ENCODE assay signal across 9 cellular contexts in genomic region chr9:90964101-90965020, GRCh38.
DNase-seq lines count a peak whose midpoint lies in the region; ATAC-seq and TF ChIP-seq lines count a peak whose summit lies in the region.
"Had no signal": no experiment of that assay in that cellular context is flagged by ENCODE, and none has a peak within 500 bp of the region (broad histone marks: within the 10 kb centered on the region; RNA-seq: fewer than 3 reads in every experiment).

No MANE protein-coding gene starts in this region.

- no peaks in the 10 kb centered on the region for H3K9me3 ChIP-seq in suprapubic skin

- TF ChIP-seq POLR2A in suprapubic skin (IDR thresholded peaks at IDR 0.05) = no peak

- H3K36me3 Mint-ChIP-seq in activated CD4-positive, alpha-beta T cell treated with anti-CD3 and anti-CD28 coated beads for 36 hours (ENCODE audit: low read depth) = no peaks in the 10 kb centered on the region
- no peaks in the 10 kb centered on the region for H3K36me3 Mint-ChIP-seq in activated T-cell treated with anti-CD3 and anti-CD28 coated beads, Interleukin-2, amount 50 U/mL, for 4 hours (ENCODE audit: insufficient read depth)

- H3K4me1 Mint-ChIP-seq in activated CD4-positive, alpha-beta T cell treated with anti-CD3 and anti-CD28 coated beads for 36 hours = peaks cover 37% of the 10 kb centered on the region
- H3K4me1 Mint-ChIP-seq in activated T-cell treated with anti-CD3 and anti-CD28 coated beads, Interleukin-2, amount 50 U/mL, for 4 hours (ENCODE audit: low read depth) = peaks cover 20% of the 10 kb centered on the region

- CTCF ChIA-PET in activated CD4-positive, alpha-beta T cell treated with anti-CD3 and anti-CD28 coated beads for 36 hours (lab: Charles Lee) = interaction anchor here (0.6 to 1.6 kb wide), 4 partner anchors 9 to 1624 kb away, joined by 3 to 6 read pairs (median 4); no protein-coding TSS in a partner anchor

- ATAC-seq in activated CD4-positive, alpha-beta T cell treated with anti-CD3 and anti-CD28 coated beads for 36 hours = peak; percentile 47
- ATAC-seq in HG03460 (IDR thresholded peaks at IDR 0.05; ENCODE audit: unreplicated experiment) = no peak
- no peak for ATAC-seq in activated T-cell treated with anti-CD3 and anti-CD28 coated beads, Interleukin-2, amount 50 U/mL, for 4 hours

- H3K4me1 ChIP-seq in suprapubic skin = peaks cover 29% of the 10 kb centered on the region

- no peak for TF ChIP-seq EP300 in suprapubic skin (IDR thresholded peaks at IDR 0.05)

- WGBS in suprapubic skin = 61% methylated on average over 26 of the region's 26 CpGs

- H3K27me3 ChIP-seq in suprapubic skin = no peaks in the 10 kb centered on the region

- peak; percentile 48 for DNase-seq in activated CD4-positive, alpha-beta T cell treated with anti-CD3 and anti-CD28 coated beads for 36 hours
- no peak for DNase-seq in activated CD4-positive, alpha-beta T cell treated with anti-CD3 and anti-CD28 coated beads, Interleukin-2, amount 50 U/mL, for 4 hours
- DNase-seq in iPS-NIHi7 (ENCODE audit: extremely low spot score) (peak; percentile 54), suprapubic skin (ENCODE audit: low spot score in 2 of 2) (peak in 1 of 2 donors; percentile 74), NCI-H446 treated with DMSO at 0.1 percent for 48 hours (lab: John Stamatoyannopoulos, UW) (no peak)
- DNase-seq in activated T-cell treated with anti-CD3 and anti-CD28 coated beads, Interleukin-2, amount 50 U/mL, for 4 hours = no peak

- H3K27ac ChIP-seq in suprapubic skin = peak overlapping the region; percentile 31
- H3K27ac ChIP-seq: C4-2B had no signal

- H3K9me3 Mint-ChIP-seq in activated CD4-positive, alpha-beta T cell treated with anti-CD3 and anti-CD28 coated beads for 36 hours (ENCODE audit: low read depth) = no peaks in the 10 kb centered on the region
- no peaks in the 10 kb centered on the region for H3K9me3 Mint-ChIP-seq in activated T-cell treated with anti-CD3 and anti-CD28 coated beads, Interleukin-2, amount 50 U/mL, for 4 hours

- no peak overlapping the region for H3K4me3 Mint-ChIP-seq in activated CD4-positive, alpha-beta T cell treated with anti-CD3 and anti-CD28 coated beads for 36 hours
- no peak overlapping the region for H3K4me3 Mint-ChIP-seq in activated T-cell treated with anti-CD3 and anti-CD28 coated beads, Interleukin-2, amount 50 U/mL, for 4 hours

- no peak overlapping the region for H3K27ac Mint-ChIP-seq in activated CD4-positive, alpha-beta T cell treated with anti-CD3 and anti-CD28 coated beads for 36 hours

- H3K27me3 Mint-ChIP-seq in activated CD4-positive, alpha-beta T cell treated with anti-CD3 and anti-CD28 coated beads for 36 hours = peaks cover 26% of the 10 kb centered on the region
- H3K27me3 Mint-ChIP-seq in activated T-cell treated with anti-CD3 and anti-CD28 coated beads, Interleukin-2, amount 50 U/mL, for 4 hours (ENCODE audit: low read depth) = peaks cover 31% of the 10 kb centered on the region

- peak overlapping the region; percentile 1 for H3K4me3 ChIP-seq in suprapubic skin

- no peak for TF ChIP-seq CTCF in suprapubic skin (IDR thresholded peaks at IDR 0.05)

- no peaks in the 10 kb centered on the region for H3K36me3 ChIP-seq in suprapubic skin

- intact Hi-C loops in activated CD4-positive, alpha-beta T cell treated with anti-CD3 and anti-CD28 coated beads for 36 hours (cut with DNase I, micrococcal nuclease) = loop anchor here in 1 of 2 experiments (5.0 kb wide), 1 partner anchor 458 kb away; the partner anchor contains the start of gene NFIL3

- POLR2A ChIA-PET in activated CD4-positive, alpha-beta T cell treated with anti-CD3 and anti-CD28 coated beads for 36 hours (lab: Charles Lee) = interaction anchor here (0.6 kb wide), 1 partner anchor 442 kb away, joined by 3 read pairs; no protein-coding TSS in a partner anchor

TF ChIP-seq in PFSK-1, 5 proteins besides CTCF, POLR2A, EP300 and RAD21:
- TF ChIP-seq FOXP2 (optimal IDR thresholded peaks at IDR 0.05; ENCODE audit: borderline replicate concordance, extremely low read depth, extremely low read length, insufficient read depth) (peak; percentile 73), POLR2AphosphoS5 (IDR thresholded peaks at IDR 0.05; ENCODE audit: low read depth, low read length) (no peak)

Comparison
In these comparisons a context has a peak if more than half of its experiments do, and no peak if none do; other contexts are left out.
1. DNase-seq: peak in activated CD4-positive, alpha-beta T cell treated with anti-CD3 and anti-CD28 coated beads for 36 hours (single experiment) and iPS-NIHi7 (single experiment); none in activated CD4-positive, alpha-beta T cell treated with anti-CD3 and anti-CD28 coated beads, Interleukin-2, amount 50 U/mL, for 4 hours (0 of 2), NCI-H446 treated with DMSO at 0.1 percent for 48 hours (single experiment) and activated T-cell treated with anti-CD3 and anti-CD28 coated beads, Interleukin-2, amount 50 U/mL, for 4 hours (single experiment).